In genomic region chr9:134059661-134060395, GRCh38 we compare ENCODE assay signal across 9 cellular contexts. TPM values are rescaled to one million over a fixed set of nuclear protein-coding genes. Genes with fewer than 3 reads are reported as not detected.
DNase-seq lines count a peak whose midpoint lies in the region; ATAC-seq and TF ChIP-seq lines count a peak whose summit lies in the region.
"Had no signal": no experiment of that assay in that cellular context is flagged by ENCODE, and none has a peak within 500 bp of the region (broad histone marks: within the 10 kb centered on the region; RNA-seq: fewer than 3 reads in every experiment).

No MANE protein-coding gene starts in this region.

- TF ChIP-seq CTCF in GM13976 (IDR thresholded peaks at IDR 0.05; ENCODE audit: borderline replicate concordance, control extremely low read depth, extremely low read depth, insufficient read depth, missing control alignments) = no peak

- no peak overlapping the region for H3K4me2 ChIP-seq in Karpas-422 (ENCODE audit: low read depth, low read length, poor library complexity, severe bottlenecking)

- peaks cover 57% of the 10 kb centered on the region for H3K79me2 ChIP-seq in Karpas-422 (ENCODE audit: low read length)

- no peaks in the 10 kb centered on the region for H3K27me3 ChIP-seq in Karpas-422 (ENCODE audit: low read length)
- H3K27me3 ChIP-seq: body of pancreas had no signal

- H3K9me2 ChIP-seq in Karpas-422 (replicated peaks; ENCODE audit: insufficient read depth, low read length) = no peaks in the 10 kb centered on the region

- H3K27ac ChIP-seq in Karpas-422 (ENCODE audit: low read length) = no peak overlapping the region
- H3K27ac ChIP-seq: body of pancreas had no signal

- H3K36me3 Mint-ChIP-seq in central memory CD8-positive, alpha-beta T cell (ENCODE audit: insufficient read depth) = peaks cover 7% of the 10 kb centered on the region

- ATAC-seq in GM21576 (IDR thresholded peaks at IDR 0.05; ENCODE audit: unreplicated experiment) = peak; percentile 64
- ATAC-seq in central memory CD8-positive, alpha-beta T cell (replicated peaks; ENCODE audit: extremely low read depth, poor library complexity, severe bottlenecking) = no peak
- ATAC-seq in stimulated activated naive CD8-positive, alpha-beta T cell treated with anti-CD3 and anti-CD28 coated beads, Interleukin-15, amount 100 ng/mL, for 72 hours = peak; percentile 68
- ATAC-seq: body of pancreas had no signal

- H3K9me3 Mint-ChIP-seq in central memory CD8-positive, alpha-beta T cell = no peaks in the 10 kb centered on the region
- no peaks in the 10 kb centered on the region for H3K9me3 Mint-ChIP-seq in stimulated activated naive CD8-positive, alpha-beta T cell treated with anti-CD3 and anti-CD28 coated beads, Interleukin-15, amount 100 ng/mL, for 72 hours

- H3K4me1 ChIP-seq in Karpas-422 (ENCODE audit: low read length) = peaks cover 24% of the 10 kb centered on the region

- H3K27ac Mint-ChIP-seq in central memory CD8-positive, alpha-beta T cell (ENCODE audit: low read depth) = peak overlapping the region; percentile 29
- peak overlapping the region in 1 of 2 donors; percentile 82 for H3K27ac Mint-ChIP-seq in stimulated activated naive CD8-positive, alpha-beta T cell treated with anti-CD3 and anti-CD28 coated beads, Interleukin-15, amount 100 ng/mL, for 72 hours

- H3K4me3 Mint-ChIP-seq in central memory CD8-positive, alpha-beta T cell = peak overlapping the region; percentile 3
- H3K4me3 Mint-ChIP-seq in stimulated activated naive CD8-positive, alpha-beta T cell treated with anti-CD3 and anti-CD28 coated beads, Interleukin-15, amount 100 ng/mL, for 72 hours = no peak overlapping the region

- peaks cover 92% of the 10 kb centered on the region for H4K20me1 ChIP-seq in Karpas-422 (ENCODE audit: insufficient read depth, low read depth, low read length)

- no peak overlapping the region for H3K9ac ChIP-seq in Karpas-422 (ENCODE audit: low read length)

- no peak overlapping the region for H3K4me3 ChIP-seq in Karpas-422 (ENCODE audit: low read length)
- H3K4me3 ChIP-seq: body of pancreas had no signal

- H3K4me1 Mint-ChIP-seq in central memory CD8-positive, alpha-beta T cell = peaks cover 58% of the 10 kb centered on the region
- H3K4me1 Mint-ChIP-seq in stimulated activated naive CD8-positive, alpha-beta T cell treated with anti-CD3 and anti-CD28 coated beads, Interleukin-15, amount 100 ng/mL, for 72 hours = peaks cover 82% of the 10 kb centered on the region

- H3K27me3 Mint-ChIP-seq in central memory CD8-positive, alpha-beta T cell = no peaks in the 10 kb centered on the region
- H3K27me3 Mint-ChIP-seq in stimulated activated naive CD8-positive, alpha-beta T cell treated with anti-CD3 and anti-CD28 coated beads, Interleukin-15, amount 100 ng/mL, for 72 hours = no peaks in the 10 kb centered on the region

- DNase-seq in GM13976 (ENCODE audit: low spot score) (peak; percentile 85), Karpas-422 (peak; percentile 87), cerebellum (ENCODE audit: low spot score) (no peak), NCI-H345 (lab: John Stamatoyannopoulos, UW) (no peak)
- DNase-seq in central memory CD8-positive, alpha-beta T cell (ENCODE audit: low spot score in 2 of 2) = no peak
- peak in 1 of 2 donors; percentile 48 for DNase-seq in stimulated activated naive CD8-positive, alpha-beta T cell treated with anti-CD3 and anti-CD28 coated beads, Interleukin-15, amount 100 ng/mL, for 72 hours
- DNase-seq in stimulated activated CD4-positive, alpha-beta T cell treated with anti-CD3 and anti-CD28 coated beads, Interleukin-4, amount 100 ng/mL, for 24 hours = no peak

- no peak overlapping the region for H2AFZ ChIP-seq in Karpas-422 (ENCODE audit: low read length)

- H3K36me3 ChIP-seq in Karpas-422 (ENCODE audit: insufficient read depth, low read length) = no peaks in the 10 kb centered on the region

- no peaks in the 10 kb centered on the region for H3K9me3 ChIP-seq in Karpas-422 (ENCODE audit: low read length)
- H3K9me3 ChIP-seq: body of pancreas had no signal

- in situ Hi-C loops in GM13976 (cut with MboI; ENCODE audit: low sequenced_read_pairs, unreplicated experiment) = no loop called here

RNA-seq across cellular contexts. Expression of gene BRD3, which starts 8.0 kb away (rescaled TPM):
- 4.0 and 7.2 TPM in 2 replicates for total RNA-seq in Karpas-422 (2014; rRNA removed; shearing (Covaris generic); ENCODE audit: low replicate concordance)
- 20.1 TPM for total RNA-seq in cerebellum

RNA-seq across cellular contexts. Expression of gene BRD3OS, which starts 34.5 kb away (rescaled TPM):
- 41.0 and 49.5 TPM in 2 replicates for total RNA-seq in Karpas-422 (2014; rRNA removed; shearing (Covaris generic); ENCODE audit: low replicate concordance)
- total RNA-seq in cerebellum = 20.0 TPM

Comparison
In these comparisons a context has a peak if more than half of its experiments do, and no peak if none do; other contexts are left out.
1. DNase-seq: peak in GM13976 (single experiment) and Karpas-422 (single experiment); none in central memory CD8-positive, alpha-beta T cell (0 of 2), cerebellum (single experiment), NCI-H345 (single experiment) and stimulated activated CD4-positive, alpha-beta T cell treated with anti-CD3 and anti-CD28 coated beads, Interleukin-4, amount 100 ng/mL, for 24 hours (single experiment).